8 cellular contexts compared by ENCODE assay signal in genomic region chr1:24929091-24929875, GRCh38. TPM values are rescaled to one million over a fixed set of nuclear protein-coding genes. Genes with fewer than 3 reads are reported as not detected.
A peak's percentile ranks its signal among the peaks of the same experiment; 100 is the strongest.
DNase-seq lines count a peak whose midpoint lies in the region; ATAC-seq and TF ChIP-seq lines count a peak whose summit lies in the region.

No MANE protein-coding gene starts in this region.

- H3K36me3 Mint-ChIP-seq in activated CD4-positive, alpha-beta T cell treated with anti-CD3 and anti-CD28 coated beads, Interleukin-2, amount 10 ng/mL, durations not matched to agents 24 days and 14 days (ENCODE audit: low read depth) = peaks cover 65% of the 10 kb centered on the region

- H3K4me3 ChIP-seq in AG10803 (ENCODE audit: low read length) (peak overlapping the region; percentile 63), HUES6 (ENCODE audit: low read depth, low read length) (peak overlapping the region; percentile 54), epithelial cell of esophagus (ENCODE audit: low read length) (peak overlapping the region; percentile 34), rectal smooth muscle tissue (ENCODE audit: low read length) (peak overlapping the region; percentile 51)

- ATAC-seq in GM19328 (IDR thresholded peaks at IDR 0.05; ENCODE audit: unreplicated experiment) = peak; percentile 7

- intact Hi-C loops in activated CD4-positive, alpha-beta T cell treated with anti-CD3 and anti-CD28 coated beads, Interleukin-2, amount 10 ng/mL, durations not matched to agents 24 days and 14 days (cut with micrococcal nuclease) = loop anchor here (5.0 to 10.0 kb wide), 2 partner anchors 287 to 306 kb away; partner anchors contain the start of genes SRRM1 and SYF2

- H3K9me3 ChIP-seq in HUES6 (ENCODE audit: control insufficient read depth, insufficient read depth, low read depth, low read length) = no peaks in the 10 kb centered on the region

- peaks cover 87% of the 10 kb centered on the region for H3K27me3 ChIP-seq in HUES6 (ENCODE audit: control insufficient read depth, insufficient read depth, low read length)
- H3K27me3 ChIP-seq in rectal smooth muscle tissue (ENCODE audit: control insufficient read depth, insufficient read depth, low read length) = peaks cover 49% of the 10 kb centered on the region

- H3K4me3 Mint-ChIP-seq in activated CD4-positive, alpha-beta T cell treated with anti-CD3 and anti-CD28 coated beads, Interleukin-2, amount 10 ng/mL, durations not matched to agents 24 days and 14 days = peak overlapping the region; percentile 96

- TF ChIP-seq CTCF in AG10803 (conservative IDR thresholded peaks at IDR 0.05; ENCODE audit: low read length) (no peak), epithelial cell of esophagus (IDR thresholded peaks at IDR 0.05; ENCODE audit: insufficient read depth, low read depth, low read length, missing control alignments) (no peak)

- H3K27ac ChIP-seq in HUES6 (ENCODE audit: low read depth, low read length) = no peak overlapping the region
- H3K27ac ChIP-seq in rectal smooth muscle tissue (ENCODE audit: low read depth, low read length) = no peak overlapping the region

- no peaks in the 10 kb centered on the region for H3K9me3 Mint-ChIP-seq in activated CD4-positive, alpha-beta T cell treated with anti-CD3 and anti-CD28 coated beads, Interleukin-2, amount 10 ng/mL, durations not matched to agents 24 days and 14 days

- DNase-seq in AG10803 (ENCODE audit: low read depth) = peak; percentile 36
- DNase-seq in activated CD4-positive, alpha-beta T cell treated with anti-CD3 and anti-CD28 coated beads, Interleukin-2, amount 10 ng/mL, durations not matched to agents 24 days and 14 days = peak; percentile 86
- DNase-seq in epithelial cell of esophagus (ENCODE audit: low read depth) = peak; percentile 29
- no peak for DNase-seq in islet precursor cell
- DNase-seq in HK-2 (ENCODE audit: unreplicated experiment) = no peak

- H3K9ac ChIP-seq in HUES6 (ENCODE audit: low read length) = no peak overlapping the region
- H3K9ac ChIP-seq in rectal smooth muscle tissue (ENCODE audit: low read length) = no peak overlapping the region

- H3K27me3 Mint-ChIP-seq in activated CD4-positive, alpha-beta T cell treated with anti-CD3 and anti-CD28 coated beads, Interleukin-2, amount 10 ng/mL, durations not matched to agents 24 days and 14 days = peaks cover 2% of the 10 kb centered on the region

- peak overlapping the region; percentile 92 for H3K27ac Mint-ChIP-seq in activated CD4-positive, alpha-beta T cell treated with anti-CD3 and anti-CD28 coated beads, Interleukin-2, amount 10 ng/mL, durations not matched to agents 24 days and 14 days

- H3K36me3 ChIP-seq in HUES6 (ENCODE audit: control insufficient read depth, insufficient read depth, low read length) (no peaks in the 10 kb centered on the region), rectal smooth muscle tissue (ENCODE audit: control insufficient read depth, insufficient read depth, low read length) (no peaks in the 10 kb centered on the region)

- peaks cover 71% of the 10 kb centered on the region for H3K4me1 Mint-ChIP-seq in activated CD4-positive, alpha-beta T cell treated with anti-CD3 and anti-CD28 coated beads, Interleukin-2, amount 10 ng/mL, durations not matched to agents 24 days and 14 days

- H3K4me1 ChIP-seq in HUES6 (ENCODE audit: control insufficient read depth, insufficient read depth, low read length) = peaks cover 51% of the 10 kb centered on the region
- no peaks in the 10 kb centered on the region for H3K4me1 ChIP-seq in rectal smooth muscle tissue (ENCODE audit: control insufficient read depth, insufficient read depth, low read length)

RNA-seq across cellular contexts. Expression of gene RUNX3, which starts 0.8 kb away (rescaled TPM):
- 110 and 112 TPM in 2 replicates for total RNA-seq in activated CD4-positive, alpha-beta T cell treated with anti-CD3 and anti-CD28 coated beads, Interleukin-2, amount 10 ng/mL, durations not matched to agents 24 days and 14 days

Comparison
In these comparisons a context has a peak if more than half of its experiments do, and no peak if none do; other contexts are left out.
1. DNase-seq: peak in AG10803 (single experiment), activated CD4-positive, alpha-beta T cell treated with anti-CD3 and anti-CD28 coated beads, Interleukin-2, amount 10 ng/mL, durations not matched to agents 24 days and 14 days (single experiment) and epithelial cell of esophagus (single experiment); none in islet precursor cell (single experiment) and HK-2 (single experiment).
2. Peak in every context shown above with its lines, with median percentiles within 50 percentile points of each other: H3K4me3 ChIP-seq.